Comparison of ENCODE assay signal across 8 cellular contexts in genomic region chr7:73831656-73832579, GRCh38. TPM values are rescaled to one million over a fixed set of nuclear protein-coding genes. Genes with fewer than 3 reads are reported as not detected.
A peak's percentile ranks its signal among the peaks of the same experiment; 100 is the strongest.
DNase-seq lines count a peak whose midpoint lies in the region; FAIRE-seq and TF ChIP-seq lines count a peak whose summit lies in the region.

No MANE protein-coding gene starts in this region.

- H3K9me3 Mint-ChIP-seq in activated T-cell treated with anti-CD3 and anti-CD28 coated beads, Interleukin-2, amount 50 U/mL, for 24 hours, result no peaks in the 10 kb centered on the region

- H3K4me3 Mint-ChIP-seq in activated T-cell treated with anti-CD3 and anti-CD28 coated beads, Interleukin-2, amount 50 U/mL, for 24 hours, result no peak overlapping the region

- H3K9me3 ChIP-seq in osteoblast (ENCODE audit: low read depth, low read length) (no peaks in the 10 kb centered on the region), BE2C (no peaks in the 10 kb centered on the region)

- no peaks in the 10 kb centered on the region for H3K79me2 ChIP-seq in osteoblast (ENCODE audit: insufficient read depth, low read length)

- TF ChIP-seq CTCF in osteoblast (IDR thresholded peaks at IDR 0.05; ENCODE audit: extremely low read depth, low read depth, low read length), result no peak
- TF ChIP-seq CTCF in D721Med (IDR thresholded peaks at IDR 0.05; ENCODE audit: insufficient read depth, missing control alignments), result no peak
- TF ChIP-seq CTCF in BE2C (IDR thresholded peaks at IDR 0.05; ENCODE audit: low read depth, low read length), result no peak

- DNase-seq in DMS79 (lab: John Stamatoyannopoulos, UW) (peak; percentile 95), NCI-H2171 treated with DMSO at 0.1 percent for 48 hours (lab: John Stamatoyannopoulos, UW) (peak; percentile 69), epithelial cell of prostate (ENCODE audit: low read depth, low spot score) (no peak), osteoblast (ENCODE audit: insufficient read length, low spot score, missing footprints) (peak; percentile 70), D721Med (ENCODE audit: insufficient read length, low spot score) (no peak), cerebellum (ENCODE audit: low spot score) (no peak), BE2C (no peak)
- DNase-seq in activated T-cell treated with anti-CD3 and anti-CD28 coated beads, Interleukin-2, amount 50 U/mL, for 24 hours, result no peak

- H3K36me3 Mint-ChIP-seq in activated T-cell treated with anti-CD3 and anti-CD28 coated beads, Interleukin-2, amount 50 U/mL, for 24 hours (ENCODE audit: low read depth), result no peaks in the 10 kb centered on the region

- H3K36me3 ChIP-seq in osteoblast (ENCODE audit: insufficient read depth, low read length) (no peaks in the 10 kb centered on the region), BE2C (no peaks in the 10 kb centered on the region)

- FAIRE-seq in D721Med (lab: Jason Lieb, UNC), result no peak

- no peaks in the 10 kb centered on the region for H4K20me1 ChIP-seq in osteoblast (ENCODE audit: insufficient read depth, low read length)

- H3K4me1 Mint-ChIP-seq in activated T-cell treated with anti-CD3 and anti-CD28 coated beads, Interleukin-2, amount 50 U/mL, for 24 hours (ENCODE audit: low read depth), result peaks cover 21% of the 10 kb centered on the region

- H3K4me2 ChIP-seq in osteoblast (ENCODE audit: insufficient read depth, low read length), result no peak overlapping the region

- H3K4me3 ChIP-seq in osteoblast (ENCODE audit: insufficient read depth, low read length) (no peak overlapping the region), BE2C (ENCODE audit: low read depth, low read length) (no peak overlapping the region)

- H3K4me1 ChIP-seq in osteoblast (ENCODE audit: insufficient read depth, low read length), result peaks cover 5% of the 10 kb centered on the region
- peaks cover 30% of the 10 kb centered on the region for H3K4me1 ChIP-seq in BE2C

- H3K27ac ChIP-seq in epithelial cell of prostate, result peak overlapping the region; percentile 91
- no peak overlapping the region for H3K27ac ChIP-seq in osteoblast (ENCODE audit: low read depth, low read length)

- no peak overlapping the region for H3K27ac Mint-ChIP-seq in activated T-cell treated with anti-CD3 and anti-CD28 coated beads, Interleukin-2, amount 50 U/mL, for 24 hours

- H3K27me3 ChIP-seq in osteoblast (ENCODE audit: insufficient read depth, low read length) (no peaks in the 10 kb centered on the region), BE2C (no peaks in the 10 kb centered on the region)

- H2AFZ ChIP-seq in osteoblast (ENCODE audit: low read length), result peak overlapping the region; percentile 62

- peaks cover 25% of the 10 kb centered on the region for H3K27me3 Mint-ChIP-seq in activated T-cell treated with anti-CD3 and anti-CD28 coated beads, Interleukin-2, amount 50 U/mL, for 24 hours

RNA-seq across cellular contexts. Expression of gene CLDN4, which starts 1.1 kb away (rescaled TPM):
- total RNA-seq in osteoblast (0.36 and 0.59 TPM in 2 replicates), cerebellum (2.7 TPM)
- polyA plus RNA-seq in BE2C (2012; ENCODE audit: insufficient read depth, insufficient read length, low read depth), result 22.2 TPM

RNA-seq across cellular contexts. Expression of gene METTL27, which starts 10.4 kb away (rescaled TPM):
- total RNA-seq in osteoblast (8.7 and 8.8 TPM in 2 replicates), cerebellum (2.5 TPM)
- 6.6 TPM for polyA plus RNA-seq in BE2C (2012; ENCODE audit: insufficient read depth, insufficient read length, low read depth)

RNA-seq across cellular contexts. Expression of gene TMEM270, which starts 29.0 kb away (rescaled TPM):
- not detected in 2 replicates for total RNA-seq in osteoblast
- total RNA-seq in cerebellum, result not detected
- not detected for polyA plus RNA-seq in BE2C (2012; ENCODE audit: insufficient read depth, insufficient read length, low read depth)

Comparison
In these comparisons a context has a peak if more than half of its experiments do, and no peak if none do; other contexts are left out.
1. DNase-seq: peak in DMS79 (single experiment), NCI-H2171 treated with DMSO at 0.1 percent for 48 hours (single experiment) and osteoblast (single experiment); none in epithelial cell of prostate (single experiment), D721Med (single experiment), cerebellum (single experiment), activated T-cell treated with anti-CD3 and anti-CD28 coated beads, Interleukin-2, amount 50 U/mL, for 24 hours (single experiment) and BE2C (single experiment).